In genomic region chr19:9130965-9131364, GRCh38 we compare ENCODE assay signal across 1 cellular context.
A peak's percentile ranks its signal among the peaks of the same experiment; 100 is the strongest.
TF ChIP-seq lines count a peak whose summit lies in the region.

No MANE protein-coding gene starts in this region.

TF ChIP-seq in GM12891, 5 proteins besides CTCF, POLR2A, EP300 and RAD21:
- TF ChIP-seq SPI1 (IDR thresholded peaks at IDR 0.05; ENCODE audit: low read depth, low read length) (peak; percentile 58; the same call in 1 of the 2 replicates), POLR2AphosphoS5 (IDR thresholded peaks at IDR 0.05; ENCODE audit: low read depth, low read length) (no peak)
